ENCODE assay signal across 31 cellular contexts in genomic region chr7:35030848-35031247, GRCh38.
"Had no signal": no experiment of that assay in that cellular context is flagged by ENCODE, and none has a peak within 500 bp of the region (broad histone marks: within the 10 kb centered on the region; RNA-seq: fewer than 3 reads in every experiment).

No MANE protein-coding gene starts in this region.

- H3K36me3 ChIP-seq: brain microvascular endothelial cell, esophagus squamous epithelium, heart left ventricle had no signal

- H3K27me3 ChIP-seq: brain microvascular endothelial cell, dorsolateral prefrontal cortex, esophagus squamous epithelium, heart left ventricle had no signal

- H3K9me3 ChIP-seq: esophagus squamous epithelium, heart left ventricle had no signal

- DNase-seq: activated CD4-positive, alpha-beta T cell treated with anti-CD3 and anti-CD28 coated beads for 1 hour; activated CD4-positive, alpha-beta T cell treated with anti-CD3 and anti-CD28 coated beads for 4 hours; activated CD4-positive, alpha-beta T cell treated with anti-CD3 and anti-CD28 coated beads, Interleukin-2, amount 10 ng/mL, durations not matched to agents 7 days and 5 days; activated CD4-positive, alpha-beta T cell treated with anti-CD3 and anti-CD28 coated beads, Interleukin-2, amount 50 U/mL, for 4 hours; activated CD8-positive, alpha-beta memory T cell treated with anti-CD3 and anti-CD28 coated beads for 24 hours; activated CD8-positive, alpha-beta T cell treated with anti-CD3 and anti-CD28 coated beads for 36 hours; activated effector memory CD4-positive, alpha-beta T cell treated with Interleukin-2 at 50 U/mL for 16 hours; activated gamma-delta T cell treated with Interleukin-2 at 50 U/mL for 16 hours; activated naive CD4-positive, alpha-beta T cell treated with anti-CD3 and anti-CD28 coated beads, Interleukin-2, amount 50 U/mL, for 16 hours; activated naive CD4-positive, alpha-beta T cell treated with Interleukin-2 at 50 U/mL for 16 hours; activated T-cell treated with anti-CD3 and anti-CD28 coated beads, Interleukin-2, amount 50 U/mL, for 4 hours; amniotic stem cell; anterior cingulate cortex; brain microvascular endothelial cell; central memory CD4-positive, alpha-beta T cell; cerebellar nuclear complex; dorsolateral prefrontal cortex; effector memory CD4-positive, alpha-beta T cell; endodermal cell; erythroblast; esophagus squamous epithelium; glutamatergic neuron; heart left ventricle; T-helper 2 cell had no signal

- ATAC-seq: activated CD8-positive, alpha-beta T cell treated with anti-CD3 and anti-CD28 coated beads for 36 hours; activated T-cell treated with anti-CD3 and anti-CD28 coated beads, Interleukin-2, amount 50 U/mL, for 4 hours; activated T-helper 17 cell treated with anti-CD3 and anti-CD28 coated beads, Interleukin-2, amount 50 U/mL, for 72 hours; heart left ventricle; WTC11 had no signal

- H3K27ac ChIP-seq: brain microvascular endothelial cell, coronary artery, dorsolateral prefrontal cortex, esophagus squamous epithelium, heart left ventricle, VCaP had no signal

- FAIRE-seq: astrocyte, frontal cortex, TTC549 had no signal

- H3K4me3 ChIP-seq: coronary artery, dorsolateral prefrontal cortex, esophagus squamous epithelium, heart left ventricle had no signal
